15 cellular contexts compared by ENCODE assay signal in genomic region chr20:36820073-36820472, GRCh38. TPM values are rescaled to one million over a fixed set of nuclear protein-coding genes. Genes with fewer than 3 reads are reported as not detected.
DNase-seq lines count a peak whose midpoint lies in the region; ATAC-seq and TF ChIP-seq lines count a peak whose summit lies in the region.
"Had no signal": no experiment of that assay in that cellular context is flagged by ENCODE, and none has a peak within 500 bp of the region (broad histone marks: within the 10 kb centered on the region; RNA-seq: fewer than 3 reads in every experiment).

No MANE protein-coding gene starts in this region.

- no peak for TF ChIP-seq POLR2A in body of pancreas (IDR thresholded peaks at IDR 0.05)

- H3K9me3 Mint-ChIP-seq in dendritic cell treated with granulocyte-macrophage colony-stimulating factor and Interleukin-4, amounts not matched to agents 40 ng/mL and 50 ng/mL, for 4 days, result no peaks in the 10 kb centered on the region

- peaks cover 7% of the 10 kb centered on the region for H3K4me1 Mint-ChIP-seq in dendritic cell treated with granulocyte-macrophage colony-stimulating factor and Interleukin-4, amounts not matched to agents 40 ng/mL and 50 ng/mL, for 4 days (ENCODE audit: low read depth)
- H3K4me1 Mint-ChIP-seq: activated CD4-positive, alpha-beta T cell treated with anti-CD3 and anti-CD28 coated beads for 36 hours had no signal

- no peak overlapping the region for H3K4me3 Mint-ChIP-seq in dendritic cell treated with granulocyte-macrophage colony-stimulating factor and Interleukin-4, amounts not matched to agents 40 ng/mL and 50 ng/mL, for 4 days
- H3K4me3 Mint-ChIP-seq: activated CD4-positive, alpha-beta T cell treated with anti-CD3 and anti-CD28 coated beads for 36 hours had no signal

- H3K9me3 ChIP-seq in HUES64 (ENCODE audit: insufficient read depth, low read depth, low read length) (no peaks in the 10 kb centered on the region), muscle layer of duodenum (ENCODE audit: control insufficient read depth in 1 of 2, low read length in 2 of 2) (no peaks in the 10 kb centered on the region), body of pancreas (no peaks in the 10 kb centered on the region)
- H3K9me3 ChIP-seq: neutrophil had no signal

- intact Hi-C loops in dendritic cell treated with granulocyte-macrophage colony-stimulating factor and Interleukin-4, amounts not matched to agents 40 ng/mL and 50 ng/mL, for 4 days (cut with micrococcal nuclease), result no loop called here
- intact Hi-C loops in body of pancreas (cut with DNase I), result no loop called here

- whole genome bisulfite sequencing in HUES64, result 69% methylated on average over 1 of the region's 1 CpG
- WGBS in body of pancreas, 2 donors, result 63 to 86% methylated on average over 1 of the region's 1 CpG

- H3K27ac Mint-ChIP-seq in dendritic cell treated with granulocyte-macrophage colony-stimulating factor and Interleukin-4, amounts not matched to agents 40 ng/mL and 50 ng/mL, for 4 days, result peak overlapping the region; percentile 28
- H3K27ac Mint-ChIP-seq: activated CD4-positive, alpha-beta T cell treated with anti-CD3 and anti-CD28 coated beads for 36 hours had no signal

- H3K4me3 ChIP-seq in HUES64 (ENCODE audit: low read length) (no peak overlapping the region), muscle layer of duodenum (ENCODE audit: low read depth in 1 of 2, low read length in 2 of 2) (no peak overlapping the region), body of pancreas (no peak overlapping the region)

- H3K36me3 ChIP-seq in HUES64 (ENCODE audit: insufficient read depth, low read length), result peaks cover 30% of the 10 kb centered on the region
- H3K36me3 ChIP-seq in muscle layer of duodenum (ENCODE audit: control insufficient read depth in 1 of 2, insufficient read depth in 2 of 2, low read length in 2 of 2), result peaks cover 16 to 17% of the 10 kb centered on the region in 2 donors
- H3K36me3 ChIP-seq in body of pancreas (replicated peaks in 1 of 2; ENCODE audit: insufficient read depth in 1 of 2, low read depth in 2 of 2), result no peaks in the 10 kb centered on the region
- H3K36me3 ChIP-seq: neutrophil had no signal

- no peak for TF ChIP-seq CTCF in body of pancreas (IDR thresholded peaks at IDR 0.05)

- ATAC-seq in body of pancreas, result no peak
- ATAC-seq: activated CD4-positive, alpha-beta T cell treated with anti-CD3 and anti-CD28 coated beads for 36 hours; stimulated activated naive CD8-positive, alpha-beta T cell treated with anti-CD3 and anti-CD28 coated beads, Interleukin-15, Interleukin-2, amounts not matched to agents 100 U/mL and 50 U/mL, for 24 hours had no signal

- H3K27me3 ChIP-seq in HUES64 (ENCODE audit: insufficient read depth, low read length) (no peaks in the 10 kb centered on the region), muscle layer of duodenum (ENCODE audit: low read depth, low read length) (no peaks in the 10 kb centered on the region), body of pancreas (no peaks in the 10 kb centered on the region)
- H3K27me3 ChIP-seq: neutrophil had no signal

- peaks cover 92% of the 10 kb centered on the region for H3K36me3 Mint-ChIP-seq in dendritic cell treated with granulocyte-macrophage colony-stimulating factor and Interleukin-4, amounts not matched to agents 40 ng/mL and 50 ng/mL, for 4 days (ENCODE audit: low read depth)

- no peak for DNase-seq in substantia nigra (lab: John Stamatoyannopoulos, UW)
- no peak for DNase-seq in SIG-M5 treated with dmso at 0.1 percent for 504 hours (lab: John Stamatoyannopoulos, UW; ENCODE audit: unreplicated experiment)
- DNase-seq in stimulated activated CD4-positive, alpha-beta T cell treated with anti-CD3 and anti-CD28 coated beads, Interleukin-12 subunit alpha, Interleukin-12 subunit beta, amount 100 ng/mL, for 4 hours, result no peak
- DNase-seq in body of pancreas, result no peak
- DNase-seq: activated CD4-positive, alpha-beta T cell treated with anti-CD3 and anti-CD28 coated beads for 36 hours; effector CD8-positive, alpha-beta T cell; left ventricle myocardium superior; NCI-H226; SIG-M5; stimulated activated naive CD8-positive, alpha-beta T cell treated with anti-CD3 and anti-CD28 coated beads, Interleukin-15, Interleukin-2, amounts not matched to agents 100 U/mL and 50 U/mL, for 24 hours had no signal

- no peak overlapping the region for H3K9ac ChIP-seq in HUES64 (ENCODE audit: low read depth, low read length)

- H3K27ac ChIP-seq in HUES64 (ENCODE audit: low read depth, low read length), result peak overlapping the region; percentile 29; the same call in 1 of the 2 replicates
- H3K27ac ChIP-seq in muscle layer of duodenum (ENCODE audit: low read length), result peak overlapping the region; percentile 0
- peak overlapping the region; percentile 51 for H3K27ac ChIP-seq in substantia nigra (ENCODE audit: low read depth, low read length, poor library complexity, severe bottlenecking)
- no peak overlapping the region for H3K27ac ChIP-seq in body of pancreas
- H3K27ac ChIP-seq: neutrophil had no signal

- H3K27me3 Mint-ChIP-seq in dendritic cell treated with granulocyte-macrophage colony-stimulating factor and Interleukin-4, amounts not matched to agents 40 ng/mL and 50 ng/mL, for 4 days, result no peaks in the 10 kb centered on the region
- H3K27me3 Mint-ChIP-seq: activated CD4-positive, alpha-beta T cell treated with anti-CD3 and anti-CD28 coated beads for 36 hours had no signal

- peaks cover 23% of the 10 kb centered on the region for H3K4me1 ChIP-seq in HUES64 (ENCODE audit: insufficient read depth, low read length)
- peaks cover 0 to 30% of the 10 kb centered on the region in 2 donors for H3K4me1 ChIP-seq in muscle layer of duodenum (ENCODE audit: control insufficient read depth in 1 of 2, insufficient read depth in 2 of 2, low read length in 2 of 2)
- no peaks in the 10 kb centered on the region for H3K4me1 ChIP-seq in body of pancreas

RNA-seq across cellular contexts. Expression of gene DSN1, which starts 46.5 kb away (rescaled TPM):
- 20.7 TPM for polyA plus RNA-seq in HUES64 (2013, experiment 1 of 2)
- 20.2 TPM for polyA plus RNA-seq in HUES64 (2013, experiment 2 of 2)
- total RNA-seq in body of pancreas, result 1 to 10 TPM; 1.8 to 5.6 TPM

RNA-seq across cellular contexts. Expression of gene TLDC2, which starts 55.9 kb away (rescaled TPM):
- polyA plus RNA-seq in HUES64 (2013, experiment 1 of 2), result 0.25 TPM
- polyA plus RNA-seq in HUES64 (2013, experiment 2 of 2), result 0.25 TPM
- not detected for total RNA-seq in body of pancreas
- total RNA-seq: activated CD4-positive, alpha-beta T cell treated with anti-CD3 and anti-CD28 coated beads for 36 hours; left ventricle myocardium superior; T-helper 2 cell treated with Interferon-gamma antibody and Interleukin-4, amounts not matched to agents 100 ng/mL and 5 ng/mL, for 36 hours had no signal

Comparison
In these comparisons a context has a peak if more than half of its experiments do, and no peak if none do; other contexts are left out.
1. H3K27ac ChIP-seq: peak in HUES64 (single experiment), muscle layer of duodenum (single experiment) and substantia nigra (single experiment); none in body of pancreas (0 of 4).